25 cellular contexts compared by ENCODE assay signal in genomic region chr10:111525696-111526095, GRCh38.
"Had no signal": no experiment of that assay in that cellular context is flagged by ENCODE, and none has a peak within 500 bp of the region (broad histone marks: within the 10 kb centered on the region; RNA-seq: fewer than 3 reads in every experiment).

No MANE protein-coding gene starts in this region.

- ATAC-seq: activated CD8-positive, alpha-beta memory T cell treated with anti-CD3 and anti-CD28 coated beads, Interleukin-2, amount 10 ng/mL, durations not matched to agents 7 days and 5 days; activated naive CD8-positive, alpha-beta T cell treated with anti-CD3 and anti-CD28 coated beads, Interleukin-2, amount 50 U/mL, for 24 hours had no signal

- DNase-seq: activated CD4-positive, alpha-beta memory T cell treated with anti-CD3 and anti-CD28 coated beads, Interleukin-2, amount 10 ng/mL, durations not matched to agents 7 days and 5 days; activated CD4-positive, alpha-beta T cell treated with anti-CD3 and anti-CD28 coated beads for 1 hour; activated CD4-positive, alpha-beta T cell treated with anti-CD3 and anti-CD28 coated beads for 48 hours; activated CD4-positive, CD25-positive, alpha-beta regulatory T cell; activated CD8-positive, alpha-beta memory T cell treated with anti-CD3 and anti-CD28 coated beads for 24 hours; activated CD8-positive, alpha-beta memory T cell treated with anti-CD3 and anti-CD28 coated beads, Interleukin-2, amount 10 ng/mL, durations not matched to agents 7 days and 5 days; activated CD8-positive, alpha-beta memory T cell treated with anti-CD3 and anti-CD28 coated beads, Interleukin-2, amount 50 U/mL, for 48 hours; activated effector memory CD4-positive, alpha-beta T cell treated with Interleukin-2 at 50 U/mL for 16 hours; activated naive CD4-positive, alpha-beta T cell treated with anti-CD3 and anti-CD28 coated beads, Interleukin-2, amount 10 ng/mL, durations not matched to agents 7 days and 5 days; activated naive CD8-positive, alpha-beta T cell treated with anti-CD3 and anti-CD28 coated beads, Interleukin-2, amount 50 U/mL, for 24 hours; activated T-cell treated with anti-CD3 and anti-CD28 coated beads, Interleukin-2, amount 50 U/mL, for 48 hours; anterior cingulate cortex; caudate nucleus; colonic mucosa; NCI-H1105; NCI-H1417 treated with DMSO at 0.1 percent for 48 hours; NCI-H1930; NCI-H2081 treated with DMSO at 0.1 percent for 48 hours; NCI-H524; NCI-H774; PC-9; Right ventricle myocardium superior; SW 1271; T1000; WERI-Rb-1 had no signal
